In genomic region chr1:151611832-151612505, GRCh38 we compare ENCODE assay signal across 8 cellular contexts. TPM values are rescaled to one million over a fixed set of nuclear protein-coding genes. Genes with fewer than 3 reads are reported as not detected.
A peak's percentile ranks its signal among the peaks of the same experiment; 100 is the strongest.
DNase-seq lines count a peak whose midpoint lies in the region; ATAC-seq and TF ChIP-seq lines count a peak whose summit lies in the region.

TSS of gene SNX27 (plus strand) at chr1:151612050. CDS start at chr1:151612202, 152 bp downstream.

- H3K4me3 ChIP-seq in HFF-Myc (replicated peaks; ENCODE audit: low read depth, low read length) (peak within 1 kb of the TSS; percentile 76), neuron (ENCODE audit: low read length) (peak within 1 kb of the TSS; percentile 88), subcutaneous abdominal adipose tissue (ENCODE audit: low read depth in 1 of 5, low read length in 5 of 5) (peak within 1 kb of the TSS; percentile 72 to 91 (median 90))

- H3K27ac ChIP-seq in foreskin keratinocyte (peak within 1 kb of the TSS; percentile 81), subcutaneous abdominal adipose tissue (ENCODE audit: low read depth, low read length) (peak within 1 kb of the TSS; percentile 85)

- H3K27me3 ChIP-seq in foreskin keratinocyte (no peaks in the 10 kb centered on the region), neuron (ENCODE audit: insufficient read depth, low read length) (no peaks in the 10 kb centered on the region), subcutaneous abdominal adipose tissue (ENCODE audit: control insufficient read depth in 5 of 5, insufficient read depth in 4 of 5, low read length in 5 of 5) (no peaks in the 10 kb centered on the region)

- H3K4me1 ChIP-seq in foreskin keratinocyte (peaks cover 28% of the 10 kb centered on the region), neuron (ENCODE audit: insufficient read depth, low read length) (peaks cover 14% of the 10 kb centered on the region), subcutaneous abdominal adipose tissue (ENCODE audit: control insufficient read depth in 5 of 5, insufficient read depth in 5 of 5, low read length in 5 of 5) (peaks cover 3 to 28% (median 21%) of the 10 kb centered on the region in 5 donors)

- H2AFZ ChIP-seq in neuron (ENCODE audit: low read depth, low read length): peak within 1 kb of the TSS; percentile 88

- H3K9me3 ChIP-seq in neuron (ENCODE audit: low read length) (no peaks in the 10 kb centered on the region), subcutaneous abdominal adipose tissue (ENCODE audit: control insufficient read depth in 5 of 5, low read length in 5 of 5) (no peaks in the 10 kb centered on the region)

- in situ Hi-C loops in SK-MEL-5 (cut with HindIII; ENCODE audit: low pct_unique_long_range_greater_than_20kb, low sequenced_read_pairs): no loop called here

- TF ChIP-seq CTCF in HFF-Myc (IDR thresholded peaks at IDR 0.05; ENCODE audit: low read depth, low read length, missing control alignments) (no peak), foreskin keratinocyte (conservative IDR thresholded peaks at IDR 0.05) (no peak)

- ATAC-seq in foreskin keratinocyte: peak; percentile 87

- H3K9ac ChIP-seq in subcutaneous abdominal adipose tissue (ENCODE audit: low read length in 5 of 5): peak within 1 kb of the TSS; percentile 56 to 85 (median 72)

- H3K36me3 ChIP-seq in neuron (ENCODE audit: insufficient read depth, low read length) (peaks cover 20% of the 10 kb centered on the region), subcutaneous abdominal adipose tissue (ENCODE audit: control insufficient read depth in 5 of 5, insufficient read depth in 5 of 5, low read length in 5 of 5) (no peaks in the 10 kb centered on the region)

- DNase-seq in GM04503 (ENCODE audit: low read depth) (peak; percentile 49), HFF-Myc (ENCODE audit: extremely low read depth, low read depth) (peak; percentile 82), NAMALWA (ENCODE audit: low spot score) (peak; percentile 97), SK-MEL-5 (ENCODE audit: low read depth, low spot score) (peak; percentile 99), foreskin keratinocyte (peak in 1 of 2 donors; percentile 76)
- peak; percentile 63 to 79 (median 72) for DNase-seq in activated naive CD4-positive, alpha-beta T cell (lab: John Stamatoyannopoulos, UW)

RNA-seq across cellular contexts. Expression of gene SNX27, which starts in this region (rescaled TPM):
- total RNA-seq in SK-MEL-5 (2014; rRNA removed; shearing (Covaris generic)): 30.4 and 31.9 TPM in 2 replicates
- 27.6 and 39.7 TPM in 2 replicates for polyA plus RNA-seq in SK-MEL-5 (2015; cell fraction: cytosol; rRNA removed)
- polyA plus RNA-seq in SK-MEL-5 (2015; cell fraction: nucleus; rRNA removed): 24.0 and 25.4 TPM in 2 replicates
- 22.0 and 24.0 TPM in 2 replicates for total RNA-seq in foreskin keratinocyte
- 5.5 and 6.0 TPM in 2 replicates for polyA plus RNA-seq in foreskin keratinocyte
